ENCODE assay signal across 14 cellular contexts in genomic region chr12:15712823-15713663, GRCh38.
DNase-seq lines count a peak whose midpoint lies in the region; ATAC-seq and TF ChIP-seq lines count a peak whose summit lies in the region.
"Had no signal": no experiment of that assay in that cellular context is flagged by ENCODE, and none has a peak within 500 bp of the region (broad histone marks: within the 10 kb centered on the region; RNA-seq: fewer than 3 reads in every experiment).

No MANE protein-coding gene starts in this region.

- CTCF ChIA-PET in Caco-2 (lab: Charles Lee) = interaction anchor here (0.7 to 0.9 kb wide), 2 partner anchors 120 to 190 kb away, joined by 3 read pairs; no protein-coding TSS in a partner anchor

- H3K36me3 Mint-ChIP-seq in Caco-2 (ENCODE audit: insufficient read depth, unreplicated experiment) = no peaks in the 10 kb centered on the region
- H3K36me3 Mint-ChIP-seq: immature natural killer cell had no signal

- BruUV-seq in Caco-2 (replicated peaks; lab: Mats Ljungman, UMichigan) = TSS peak; percentile 93

- H3K27ac Mint-ChIP-seq in Caco-2 (ENCODE audit: unreplicated experiment) = peak overlapping the region; percentile 96
- H3K27ac Mint-ChIP-seq: activated B cell treated with CpG ODN at 0.5 μM for 24 hours; activated naive CD8-positive, alpha-beta T cell treated with anti-CD3 and anti-CD28 coated beads, Interleukin-2, amount 50 U/mL, for 24 hours; immature natural killer cell had no signal

- no peaks in the 10 kb centered on the region for H3K36me3 ChIP-seq in Caco-2 (ENCODE audit: control insufficient read depth, insufficient read depth, low read length)
- H3K36me3 ChIP-seq: vagina had no signal

- H3K4me1 ChIP-seq in Caco-2 = peaks cover 26% of the 10 kb centered on the region

- peaks cover 17% of the 10 kb centered on the region for H3K4me1 Mint-ChIP-seq in Caco-2 (ENCODE audit: low read depth, unreplicated experiment)
- H3K4me1 Mint-ChIP-seq: activated B cell treated with CpG ODN at 0.5 μM for 24 hours; activated naive CD8-positive, alpha-beta T cell treated with anti-CD3 and anti-CD28 coated beads, Interleukin-2, amount 50 U/mL, for 24 hours; immature natural killer cell had no signal

- H3K9me3 ChIP-seq in Caco-2 = no peaks in the 10 kb centered on the region
- H3K9me3 ChIP-seq: vagina had no signal

- no peaks in the 10 kb centered on the region for H3K27me3 Mint-ChIP-seq in Caco-2 (ENCODE audit: insufficient read depth, unreplicated experiment)
- H3K27me3 Mint-ChIP-seq: activated B cell treated with CpG ODN at 0.5 μM for 24 hours had no signal

- H3K27me3 ChIP-seq in Caco-2 (replicated peaks; ENCODE audit: control insufficient read depth, insufficient read depth, low read length) = no peaks in the 10 kb centered on the region
- H3K27me3 ChIP-seq: vagina had no signal

- H3K9me3 Mint-ChIP-seq in Caco-2 (ENCODE audit: unreplicated experiment) = no peaks in the 10 kb centered on the region
- H3K9me3 Mint-ChIP-seq: activated B cell treated with CpG ODN at 0.5 μM for 24 hours; activated naive CD8-positive, alpha-beta T cell treated with anti-CD3 and anti-CD28 coated beads, Interleukin-2, amount 50 U/mL, for 24 hours; nephron had no signal

- peak; percentile 89 for ATAC-seq in sciatic nerve
- ATAC-seq in HG03175 (IDR thresholded peaks at IDR 0.05; ENCODE audit: unreplicated experiment) = no peak
- ATAC-seq in GM18907 (IDR thresholded peaks at IDR 0.05; ENCODE audit: unreplicated experiment) = no peak
- ATAC-seq: activated naive CD8-positive, alpha-beta T cell treated with anti-CD3 and anti-CD28 coated beads, Interleukin-2, amount 50 U/mL, for 24 hours had no signal

- POLR2A ChIA-PET in Caco-2 (lab: Charles Lee) = no interaction called here

- peak overlapping the region; percentile 86 for H3K4me3 Mint-ChIP-seq in Caco-2 (ENCODE audit: unreplicated experiment)
- H3K4me3 Mint-ChIP-seq: activated B cell treated with CpG ODN at 0.5 μM for 24 hours; activated naive CD8-positive, alpha-beta T cell treated with anti-CD3 and anti-CD28 coated beads, Interleukin-2, amount 50 U/mL, for 24 hours; immature natural killer cell; nephron had no signal

- H3K4me3 ChIP-seq in Caco-2 (ENCODE audit: low read depth, low read length) = peak overlapping the region; percentile 32
- H3K4me3 ChIP-seq: vagina had no signal

- no peak for TF ChIP-seq CTCF in Caco-2 (IDR thresholded peaks at IDR 0.05; ENCODE audit: insufficient read depth in 1 of 2, low read depth in 1 of 2, low read length in 1 of 2, severe bottlenecking in 1 of 2, unreplicated experiment in 1 of 2)

- DNase-seq in Caco-2 (peak; percentile 53 to 67), SW480 (ENCODE audit: low spot score) (peak; percentile 78), kidney glomerular epithelial cell (lab: John Stamatoyannopoulos, UW) (peak; percentile 4), sciatic nerve (ENCODE audit: low spot score) (peak; percentile 69), head of caudate nucleus (no peak), HK-2 (ENCODE audit: unreplicated experiment) (no peak)
- DNase-seq: activated B cell treated with CpG ODN at 0.5 μM for 24 hours; activated naive CD8-positive, alpha-beta T cell treated with anti-CD3 and anti-CD28 coated beads, Interleukin-2, amount 50 U/mL, for 24 hours; immature natural killer cell; NCI-H2107 had no signal

- intact Hi-C loops in Caco-2 (cut with micrococcal nuclease; ENCODE audit: unreplicated experiment) = loop anchor here (2.0 kb wide), 3 partner anchors 68 to 122 kb away; no protein-coding TSS in a partner anchor
- intact Hi-C loops in sciatic nerve (cut with DNase I) = no loop called here
- intact Hi-C loops in head of caudate nucleus (cut with DNase I) = no loop called here

Comparison
In these comparisons a context has a peak if more than half of its experiments do, and no peak if none do; other contexts are left out.
1. DNase-seq: peak in Caco-2 (2 of 2), SW480 (single experiment), kidney glomerular epithelial cell (single experiment) and sciatic nerve (single experiment); none in head of caudate nucleus (0 of 42) and HK-2 (single experiment).